18 cellular contexts compared by ENCODE assay signal in the genomic region with DNA sequence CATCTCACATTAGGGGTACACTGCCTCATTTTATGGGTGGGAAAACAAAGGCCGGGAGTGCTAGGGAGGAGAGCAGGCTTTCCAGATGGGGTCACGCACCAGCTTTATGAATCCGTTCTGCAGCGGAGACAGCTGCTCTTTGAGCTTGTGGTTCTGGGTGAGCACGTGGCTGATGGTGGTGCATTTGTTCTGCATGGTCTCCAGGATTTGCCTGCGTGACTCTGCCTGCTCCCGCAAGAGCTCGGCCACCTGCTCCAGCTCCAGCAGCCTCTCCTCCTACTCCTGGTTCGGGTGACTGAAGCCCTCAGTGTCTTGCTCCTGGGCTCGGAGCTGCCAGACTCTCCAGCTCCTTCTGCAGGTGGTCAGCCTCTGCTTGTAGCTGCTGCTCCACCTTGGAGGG.
"Had no signal": no experiment of that assay in that cellular context is flagged by ENCODE, and none has a peak within 500 bp of the region (broad histone marks: within the 10 kb centered on the region; RNA-seq: fewer than 3 reads in every experiment).

No MANE protein-coding gene starts in this region.

- H3K4me3 ChIP-seq: MG63 had no signal

- ATAC-seq: SK-N-SH treated with all-trans-retinoic acid at 6 μM for 48 hours had no signal

- DNase-seq: KBM-7, MG63, NCI-H1092, NCI-H1105 treated with DMSO at 0.1 percent for 48 hours, NCI-H1417 treated with DMSO at 0.1 percent for 48 hours, NCI-H146, NCI-H187 treated with DMSO at 0.1 percent for 48 hours, NCI-H2029 treated with DMSO at 0.1 percent for 48 hours, NCI-H226, NCI-H446, NCI-H510A, NCI-H524 treated with DMSO at 0.1 percent for 48 hours, NCI-H69, NCI-H774, Right ventricle myocardium superior, RPMI8226, SIG-M5 had no signal

- H3K36me3 ChIP-seq: MG63 had no signal

- H3K9me3 ChIP-seq: MG63 had no signal

- H3K27me3 ChIP-seq: MG63 had no signal
